ENCODE assay signal across 8 cellular contexts in genomic region chr18:12287684-12288405, GRCh38. TPM values are rescaled to one million over a fixed set of nuclear protein-coding genes. Genes with fewer than 3 reads are reported as not detected.
DNase-seq lines count a peak whose midpoint lies in the region; ATAC-seq, FAIRE-seq and TF ChIP-seq lines count a peak whose summit lies in the region.

No MANE protein-coding gene starts in this region.

- in situ Hi-C loops in GM13977 (cut with MboI; ENCODE audit: low pct_unique_long_range_greater_than_20kb, low sequenced_read_pairs, unreplicated experiment), result no loop called here

- intact Hi-C loops in aorta (cut with DNase I), result no loop called here

- TF ChIP-seq CTCF in AG09309 (IDR thresholded peaks at IDR 0.05; ENCODE audit: control insufficient read depth, insufficient read depth, low read depth, low read length, missing control alignments) (no peak), GM13977 (IDR thresholded peaks at IDR 0.05; ENCODE audit: extremely low read depth, insufficient read depth, missing control alignments) (no peak)

- H3K4me1 ChIP-seq in aorta (ENCODE audit: control insufficient read depth in 1 of 2, insufficient read depth in 2 of 2, low read length in 2 of 2), result no peaks in the 10 kb centered on the region

- FAIRE-seq in GM19239 (lab: Jason Lieb, UNC), result no peak

- H3K4me3 ChIP-seq in AG09309 (ENCODE audit: control insufficient read depth, low read depth, low read length) (peak overlapping the region; percentile 44), aorta (ENCODE audit: low read length in 2 of 2) (peak overlapping the region; percentile 3)

- no peaks in the 10 kb centered on the region for H3K9me3 ChIP-seq in aorta (ENCODE audit: control insufficient read depth, low read length)

- DNase-seq in AG09309 (ENCODE audit: low read depth) (peak; percentile 78), NCI-H2171 (lab: John Stamatoyannopoulos, UW) (peak; percentile 4), epithelial cell of prostate (ENCODE audit: low read depth, low spot score) (peak; percentile 78), mucosa of gallbladder (ENCODE audit: low spot score) (peak; percentile 79), aorta (peak; percentile 91 to 95), GM13977 (ENCODE audit: low spot score) (no peak), GM19239 (ENCODE audit: insufficient read length, low spot score) (no peak)

- no peaks in the 10 kb centered on the region for H3K36me3 ChIP-seq in aorta (ENCODE audit: control insufficient read depth in 1 of 2, insufficient read depth in 2 of 2, low read length in 1 of 2)

- peak overlapping the region; percentile 100 for H3K27ac ChIP-seq in epithelial cell of prostate
- H3K27ac ChIP-seq in aorta (ENCODE audit: low read depth in 1 of 2, low read length in 2 of 2), result peak overlapping the region; percentile 46 to 66

- H3K27me3 ChIP-seq in aorta (ENCODE audit: control insufficient read depth in 1 of 2, insufficient read depth in 2 of 2, low read length in 1 of 2), result no peaks in the 10 kb centered on the region

- 1 to 2% methylated on average over 40 to 41 of the region's 41 CpGs for WGBS in aorta, 2 donors

- ATAC-seq in aorta (ENCODE audit: low FRiP score), result peak; percentile 93
- ATAC-seq in HG03571 (IDR thresholded peaks at IDR 0.05; ENCODE audit: unreplicated experiment), result no peak

RNA-seq across cellular contexts. Expression of gene TUBB6, which starts 20.2 kb away (rescaled TPM):
- total RNA-seq in mucosa of gallbladder (57.2 TPM), aorta (100 to 1,000 TPM; 155 to 257 TPM)
- 100 to 1,000 TPM; 137 to 187 TPM for polyA plus RNA-seq in aorta

RNA-seq across cellular contexts. Expression of gene CIDEA, which starts 33.7 kb away (rescaled TPM):
- total RNA-seq in mucosa of gallbladder (not detected), aorta (under 1 TPM; 0.57 to 0.58 TPM)
- not detected for polyA plus RNA-seq in aorta

Comparison
In these comparisons a context has a peak if more than half of its experiments do, and no peak if none do; other contexts are left out.
1. DNase-seq: peak in AG09309 (single experiment), NCI-H2171 (single experiment), epithelial cell of prostate (single experiment), mucosa of gallbladder (single experiment) and aorta (2 of 2); none in GM13977 (single experiment) and GM19239 (single experiment).